In the genomic region with DNA sequence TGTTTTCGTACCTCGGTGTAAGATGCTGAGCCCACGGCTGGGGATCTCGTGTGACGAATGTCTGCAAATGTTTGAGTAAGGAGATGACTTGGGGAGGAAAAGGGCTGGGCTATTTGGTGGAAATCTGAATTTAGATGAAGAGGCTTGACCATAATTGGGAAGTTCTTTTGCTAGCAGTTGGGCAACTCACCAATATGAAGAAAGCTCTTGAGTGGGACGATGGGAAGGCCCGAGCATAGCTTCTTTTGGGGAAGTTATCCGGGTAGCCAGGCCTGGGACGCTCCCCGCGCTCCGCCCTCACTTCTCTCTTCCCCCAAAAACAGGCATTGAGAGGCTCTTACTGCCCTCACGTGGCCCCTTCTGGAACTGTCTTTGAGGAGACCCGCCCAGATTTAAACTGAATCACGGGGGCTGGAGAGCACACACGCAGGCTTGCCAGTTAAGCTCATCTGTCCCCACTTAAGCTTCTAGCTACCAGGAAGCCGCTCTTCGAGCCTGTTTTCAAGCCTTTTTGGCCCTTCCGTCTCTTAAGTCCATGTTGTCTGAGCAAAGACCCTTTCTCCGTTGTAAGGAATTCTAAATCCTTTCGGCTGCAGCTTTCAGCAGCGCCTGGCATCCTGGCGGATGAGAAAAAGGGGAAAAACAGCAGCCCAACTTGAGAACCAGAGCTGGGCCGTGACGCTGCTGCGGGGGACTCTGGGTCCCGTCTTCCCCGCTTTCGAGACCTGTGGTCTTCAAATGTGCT, we compare ENCODE assay signal across 8 cellular contexts.
DNase-seq lines count a peak whose midpoint lies in the region; ATAC-seq and TF ChIP-seq lines count a peak whose summit lies in the region.

No MANE protein-coding gene starts in this region.

- H3K27ac Mint-ChIP-seq in type B pancreatic cell = peak overlapping the region; percentile 81

- peak overlapping the region; percentile 60 for H3K4me2 ChIP-seq in SU-DHL-6 (ENCODE audit: low read depth, low read length, poor library complexity, severe bottlenecking)

- peak in 1 of 2 donors; percentile 38 for TF ChIP-seq POLR2A in heart left ventricle (IDR thresholded peaks at IDR 0.05)

- H3K9me3 Mint-ChIP-seq in type B pancreatic cell = no peaks in the 10 kb centered on the region

- peaks cover 0 to 23% (median 15%) of the 10 kb centered on the region in 12 donors for H3K4me1 ChIP-seq in heart left ventricle

- no peaks in the 10 kb centered on the region for H3K79me2 ChIP-seq in SU-DHL-6 (ENCODE audit: insufficient read depth, low read length)

- H3K36me3 Mint-ChIP-seq in type B pancreatic cell = peaks cover 4% of the 10 kb centered on the region

- intact Hi-C loops in heart left ventricle (cut with DNase I) = loop anchor here in 9 of 10 donors (1.0 to 10.0 kb wide), 13 partner anchors 46 to 717 kb away; a partner anchor contains a TSS

- 2 to 7% (median 3%) methylated on average over 29 of the region's 29 CpGs for WGBS in adipose tissue, 3 donors
- WGBS in heart left ventricle, 4 donors = 6 to 10% (median 7%) methylated on average over 26 to 29 of the region's 29 CpGs

- H4K20me1 ChIP-seq in SU-DHL-6 (ENCODE audit: low read depth, low read length) = no peaks in the 10 kb centered on the region

- TF ChIP-seq CTCF in GM12873 (IDR thresholded peaks at IDR 0.05; ENCODE audit: insufficient read depth, low read depth, low read length, missing control alignments) = peak; percentile 83
- peak; percentile 65 for TF ChIP-seq CTCF in SU-DHL-6 (IDR thresholded peaks at IDR 0.05; ENCODE audit: insufficient read depth, low read length, poor library complexity, severe bottlenecking)
- TF ChIP-seq CTCF in heart left ventricle (IDR thresholded peaks at IDR 0.05) = peak; percentile 78 to 94 (median 88)
- TF ChIP-seq CTCF in type B pancreatic cell (conservative IDR thresholded peaks at IDR 0.05) = peak; percentile 91

- peak; percentile 27 for DNase-seq in NCI-H1105 (lab: John Stamatoyannopoulos, UW)
- peak; percentile 90 to 94 (median 92) for DNase-seq in heart left ventricle
- DNase-seq in pons (ENCODE audit: low spot score) = peak; percentile 96
- peak; percentile 87 for DNase-seq in type B pancreatic cell (ENCODE audit: extremely low spot score, unreplicated experiment)

- peak overlapping the region; percentile 48; the same call in 1 of the 2 replicates for H3K9ac ChIP-seq in SU-DHL-6 (ENCODE audit: low read length)

- H3K4me3 ChIP-seq in SU-DHL-6 (ENCODE audit: insufficient read depth, low read length, poor library complexity, severe bottlenecking) (peak overlapping the region; percentile 25), heart left ventricle (peak overlapping the region in 10 of 12 donors; percentile 25 to 58 (median 48))

- H3K4me1 Mint-ChIP-seq in type B pancreatic cell (ENCODE audit: unreplicated experiment) = peaks cover 20% of the 10 kb centered on the region

- peak overlapping the region; percentile 98 for H2AFZ ChIP-seq in SU-DHL-6 (ENCODE audit: low read depth, low read length, severe bottlenecking)

- ATAC-seq in HG02623 (IDR thresholded peaks at IDR 0.05; ENCODE audit: unreplicated experiment) (peak; percentile 94), heart left ventricle (peak; percentile 89 to 96 (median 95))

- H3K4me3 Mint-ChIP-seq in type B pancreatic cell = peak overlapping the region; percentile 84

- no peaks in the 10 kb centered on the region; the same call in 1 of the 2 replicates for H3F3A ChIP-seq in SU-DHL-6 (ENCODE audit: insufficient read depth)

- no peaks in the 10 kb centered on the region for H3K9me3 ChIP-seq in SU-DHL-6 (ENCODE audit: insufficient read depth, low read length)
- H3K9me3 ChIP-seq in heart left ventricle = no peaks in the 10 kb centered on the region

- H3K27me3 ChIP-seq in SU-DHL-6 (ENCODE audit: low read length) (no peaks in the 10 kb centered on the region), heart left ventricle (no peaks in the 10 kb centered on the region)

- H3K27ac ChIP-seq in SU-DHL-6 (ENCODE audit: low read depth, low read length) = no peak overlapping the region
- peak overlapping the region; percentile 63 for H3K27ac ChIP-seq in adipose tissue (ENCODE audit: low read depth, low read length)
- peak overlapping the region; percentile 77 to 95 (median 90) for H3K27ac ChIP-seq in heart left ventricle

- H3K9me2 ChIP-seq in SU-DHL-6 (replicated peaks; ENCODE audit: insufficient read depth, low read length) = no peaks in the 10 kb centered on the region

- no peaks in the 10 kb centered on the region for H3K27me3 Mint-ChIP-seq in type B pancreatic cell

- H3K36me3 ChIP-seq in SU-DHL-6 (ENCODE audit: low read length) = no peaks in the 10 kb centered on the region
- peaks cover 0 to 33% (median 13%) of the 10 kb centered on the region in 9 donors for H3K36me3 ChIP-seq in heart left ventricle

Comparison
In these comparisons a context has a peak if more than half of its experiments do, and no peak if none do; other contexts are left out.
1. DNase-seq: peak in every context shown above with its lines; median percentile 96 in pons; 92 in heart left ventricle; 87 in type B pancreatic cell; 27 in NCI-H1105.